ENCODE assay signal across 8 cellular contexts in the genomic region with DNA sequence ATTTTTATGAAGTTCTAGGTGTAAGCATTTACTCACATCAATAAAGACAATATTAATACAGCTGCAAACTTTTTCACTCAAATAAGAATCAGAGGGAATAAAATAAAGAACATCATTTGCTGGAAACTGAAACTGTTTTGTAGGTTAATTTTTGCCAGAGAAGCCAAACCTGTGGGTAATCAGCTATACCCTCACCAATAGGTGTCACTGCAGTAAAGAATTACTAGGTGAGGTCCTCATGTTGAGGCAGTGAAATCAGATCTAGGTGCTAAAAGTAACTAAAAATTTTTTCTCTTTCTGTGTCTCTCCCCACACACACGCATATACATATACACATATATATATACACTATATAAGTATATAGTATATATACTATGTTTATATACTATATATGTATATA.
DNase-seq lines count a peak whose midpoint lies in the region; ATAC-seq and TF ChIP-seq lines count a peak whose summit lies in the region.
"Had no signal": no experiment of that assay in that cellular context is flagged by ENCODE, and none has a peak within 500 bp of the region (broad histone marks: within the 10 kb centered on the region; RNA-seq: fewer than 3 reads in every experiment).

No MANE protein-coding gene starts in this region.

- H3K27ac ChIP-seq in iPS DF 6.9 (ENCODE audit: low read length): no peak overlapping the region

- H3K4me1 Mint-ChIP-seq in activated CD8-positive, alpha-beta T cell treated with anti-CD3 and anti-CD28 coated beads for 36 hours (ENCODE audit: low read depth): no peaks in the 10 kb centered on the region
- H3K4me1 Mint-ChIP-seq: naive B cell had no signal

- intact Hi-C loops in activated CD8-positive, alpha-beta T cell treated with anti-CD3 and anti-CD28 coated beads for 36 hours (cut with micrococcal nuclease): no loop called here

- no CpG with 5 or more reads among the region's 1 CpG for WGBS in iPS DF 6.9 (ENCODE audit: insufficient coverage, insufficient read length)

- DNase-seq in HEK293T (ENCODE audit: extremely low spot score): peak; percentile 17
- DNase-seq in NCI-H526 treated with DMSO at 0.1 percent for 48 hours (lab: John Stamatoyannopoulos, UW): peak; percentile 2
- DNase-seq in iPS DF 6.9 (ENCODE audit: low read depth, low spot score): peak; percentile 18
- DNase-seq in effector CD8-positive, alpha-beta T cell (lab: John Stamatoyannopoulos, UW): no peak
- no peak for DNase-seq in activated CD8-positive, alpha-beta T cell treated with anti-CD3 and anti-CD28 coated beads for 36 hours
- DNase-seq in stimulated activated CD4-positive, alpha-beta T cell treated with anti-CD3 and anti-CD28 coated beads, Interleukin-4, amount 100 ng/mL, for 4 hours: no peak
- DNase-seq: naive B cell had no signal

- CTCF ChIA-PET in HEK293T (lab: Yijun Ruan, JAX): no interaction called here
- CTCF ChIA-PET in activated CD8-positive, alpha-beta T cell treated with anti-CD3 and anti-CD28 coated beads for 36 hours (lab: Charles Lee): interaction anchor here (0.7 kb wide), 1 partner anchor 14 kb away, joined by 3 read pairs; no protein-coding TSS in a partner anchor

- no peaks in the 10 kb centered on the region for H3K9me3 Mint-ChIP-seq in activated CD8-positive, alpha-beta T cell treated with anti-CD3 and anti-CD28 coated beads for 36 hours
- H3K9me3 Mint-ChIP-seq: naive B cell had no signal

- no peak for TF ChIP-seq CTCF in activated CD8-positive, alpha-beta T cell treated with anti-CD3 and anti-CD28 coated beads for 36 hours (IDR thresholded peaks at IDR 0.05)

- H3K9me3 ChIP-seq in iPS DF 6.9 (ENCODE audit: control insufficient read depth, insufficient read depth, low read length): no peaks in the 10 kb centered on the region

- H3K4me3 ChIP-seq in iPS DF 6.9 (ENCODE audit: low read length): no peak overlapping the region

- no peaks in the 10 kb centered on the region for H3K36me3 ChIP-seq in iPS DF 6.9 (ENCODE audit: control insufficient read depth, insufficient read depth, low read length)

- no peaks in the 10 kb centered on the region for H3K36me3 Mint-ChIP-seq in activated CD8-positive, alpha-beta T cell treated with anti-CD3 and anti-CD28 coated beads for 36 hours (ENCODE audit: low read depth)
- H3K36me3 Mint-ChIP-seq: naive B cell had no signal

- no peaks in the 10 kb centered on the region for H3K27me3 ChIP-seq in iPS DF 6.9 (ENCODE audit: control insufficient read depth, insufficient read depth, low read length)

- POLR2A ChIA-PET in HEK293T (lab: Yijun Ruan, JAX): no interaction called here
- POLR2A ChIA-PET in activated CD8-positive, alpha-beta T cell treated with anti-CD3 and anti-CD28 coated beads for 36 hours (lab: Charles Lee): no interaction called here

- H3K27me3 Mint-ChIP-seq in activated CD8-positive, alpha-beta T cell treated with anti-CD3 and anti-CD28 coated beads for 36 hours: no peaks in the 10 kb centered on the region
- H3K27me3 Mint-ChIP-seq: naive B cell had no signal

- H3K27ac Mint-ChIP-seq in activated CD8-positive, alpha-beta T cell treated with anti-CD3 and anti-CD28 coated beads for 36 hours: no peak overlapping the region
- H3K27ac Mint-ChIP-seq: naive B cell had no signal

- no peaks in the 10 kb centered on the region for H3K4me1 ChIP-seq in iPS DF 6.9 (ENCODE audit: control insufficient read depth, insufficient read depth, low read length)

- no peak overlapping the region for H3K4me3 Mint-ChIP-seq in activated CD8-positive, alpha-beta T cell treated with anti-CD3 and anti-CD28 coated beads for 36 hours
- H3K4me3 Mint-ChIP-seq: naive B cell had no signal

- peak; percentile 64 for ATAC-seq in GM18502 (IDR thresholded peaks at IDR 0.05; ENCODE audit: poor library complexity, unreplicated experiment)
- ATAC-seq in activated CD8-positive, alpha-beta T cell treated with anti-CD3 and anti-CD28 coated beads for 36 hours: no peak

TF ChIP-seq in HEK293T, 16 proteins besides CTCF, POLR2A, EP300 and RAD21:
- no peak for TF ChIP-seq FOXK2 (IDR thresholded peaks at IDR 0.05)
- no peak for TF ChIP-seq CTBP1 (IDR thresholded peaks at IDR 0.05; ENCODE audit: borderline replicate concordance)

Comparison
In these comparisons a context has a peak if more than half of its experiments do, and no peak if none do; other contexts are left out.
1. DNase-seq: peak in HEK293T (single experiment), NCI-H526 treated with DMSO at 0.1 percent for 48 hours (single experiment) and iPS DF 6.9 (single experiment); none in effector CD8-positive, alpha-beta T cell (single experiment), activated CD8-positive, alpha-beta T cell treated with anti-CD3 and anti-CD28 coated beads for 36 hours (single experiment) and stimulated activated CD4-positive, alpha-beta T cell treated with anti-CD3 and anti-CD28 coated beads, Interleukin-4, amount 100 ng/mL, for 4 hours (0 of 2).